In the genomic region with DNA sequence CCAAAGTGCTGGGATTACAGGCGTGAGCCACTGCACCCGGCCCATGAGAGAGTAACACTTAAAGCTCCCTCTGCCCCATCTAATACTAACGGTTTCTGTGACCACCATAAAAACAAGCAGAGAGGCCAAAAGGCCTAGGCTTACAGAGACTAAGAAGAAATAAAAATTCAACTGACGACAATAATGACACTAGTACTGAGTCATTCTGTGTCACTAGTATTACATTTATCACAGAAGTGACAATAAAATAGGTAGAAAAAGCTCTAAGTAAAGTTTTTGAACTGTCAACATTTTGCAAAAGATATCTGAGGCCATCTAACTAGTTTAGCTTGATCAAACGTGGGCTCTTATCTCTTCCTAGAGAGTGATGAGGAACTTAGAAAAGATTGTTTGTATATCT, we compare ENCODE assay signal across 19 cellular contexts.
"Had no signal": no experiment of that assay in that cellular context is flagged by ENCODE, and none has a peak within 500 bp of the region (broad histone marks: within the 10 kb centered on the region; RNA-seq: fewer than 3 reads in every experiment).

No MANE protein-coding gene starts in this region.

- H3K27ac ChIP-seq: foreskin keratinocyte, prostate gland, skin epidermis, transverse colon, vagina had no signal

- H3K4me3 Mint-ChIP-seq: activated CD8-positive, alpha-beta T cell treated with anti-CD3 and anti-CD28 coated beads, Interleukin-2, amount 10 ng/mL, durations not matched to agents 7 days and 5 days; activated T-helper 1 cell treated with anti-CD3 and anti-CD28 coated beads, Interleukin-12 subunit alpha, Interleukin-12 subunit beta, Interleukin-2, Interleukin-4 antibody, amounts not matched to agents 30 ng/mL and 10 ng/mL and 1 ng/mL, durations not matched to agents 14 hours and 24 hours and 36 hours; effector memory CD8-positive, alpha-beta T cell; immature natural killer cell; nephron progenitor cell had no signal

- H3K9me3 Mint-ChIP-seq: activated T-helper 1 cell treated with anti-CD3 and anti-CD28 coated beads, Interleukin-12 subunit alpha, Interleukin-12 subunit beta, Interleukin-2, Interleukin-4 antibody, amounts not matched to agents 30 ng/mL and 10 ng/mL and 1 ng/mL, durations not matched to agents 14 hours and 24 hours and 36 hours; effector memory CD8-positive, alpha-beta T cell; immature natural killer cell; nephron progenitor cell had no signal

- H3K36me3 ChIP-seq: prostate gland, transverse colon, vagina had no signal

- H3K9me3 ChIP-seq: prostate gland, transverse colon, vagina had no signal

- H3K4me3 ChIP-seq: prostate gland, skin epidermis, transverse colon, vagina had no signal

- H3K27me3 Mint-ChIP-seq: effector memory CD8-positive, alpha-beta T cell had no signal

- H3K4me1 ChIP-seq: prostate gland, vagina had no signal

- H3K27me3 ChIP-seq: foreskin keratinocyte, transverse colon, vagina had no signal

- ATAC-seq: activated CD8-positive, alpha-beta T cell treated with anti-CD3 and anti-CD28 coated beads, Interleukin-2, amount 10 ng/mL, durations not matched to agents 7 days and 5 days; effector memory CD8-positive, alpha-beta T cell; foreskin keratinocyte; right cardiac atrium had no signal

- DNase-seq: activated CD8-positive, alpha-beta memory T cell treated with anti-CD3 and anti-CD28 coated beads, Interleukin-2, amount 50 U/mL, for 48 hours; activated CD8-positive, alpha-beta T cell treated with anti-CD3 and anti-CD28 coated beads, Interleukin-2, amount 10 ng/mL, durations not matched to agents 7 days and 5 days; activated naive CD4-positive, alpha-beta T cell treated with Interleukin-2 at 50 U/mL for 16 hours; anterior cingulate cortex; dermis blood vessel endothelial cell; effector memory CD8-positive, alpha-beta T cell; foreskin keratinocyte; immature natural killer cell; nephron progenitor cell; occipital lobe; right cardiac atrium; stimulated activated CD4-positive, alpha-beta T cell treated with anti-CD3 and anti-CD28 coated beads, Interleukin-15, amount 100 ng/mL, for 24 hours; stimulated activated CD4-positive, alpha-beta T cell treated with anti-CD3 and anti-CD28 coated beads, Interleukin-4, amount 100 ng/mL, for 1 hour; stimulated activated naive CD4-positive, alpha-beta T cell treated with Interleukin-2 at 50 U/mL for 16 hours; transverse colon had no signal

- H3K4me1 Mint-ChIP-seq: nephron progenitor cell had no signal

- H3K36me3 Mint-ChIP-seq: immature natural killer cell had no signal

- H3K27ac Mint-ChIP-seq: activated CD8-positive, alpha-beta T cell treated with anti-CD3 and anti-CD28 coated beads, Interleukin-2, amount 10 ng/mL, durations not matched to agents 7 days and 5 days; activated T-helper 1 cell treated with anti-CD3 and anti-CD28 coated beads, Interleukin-12 subunit alpha, Interleukin-12 subunit beta, Interleukin-2, Interleukin-4 antibody, amounts not matched to agents 30 ng/mL and 10 ng/mL and 1 ng/mL, durations not matched to agents 14 hours and 24 hours and 36 hours; nephron progenitor cell had no signal
